ENCODE assay signal across 18 cellular contexts in the genomic region with DNA sequence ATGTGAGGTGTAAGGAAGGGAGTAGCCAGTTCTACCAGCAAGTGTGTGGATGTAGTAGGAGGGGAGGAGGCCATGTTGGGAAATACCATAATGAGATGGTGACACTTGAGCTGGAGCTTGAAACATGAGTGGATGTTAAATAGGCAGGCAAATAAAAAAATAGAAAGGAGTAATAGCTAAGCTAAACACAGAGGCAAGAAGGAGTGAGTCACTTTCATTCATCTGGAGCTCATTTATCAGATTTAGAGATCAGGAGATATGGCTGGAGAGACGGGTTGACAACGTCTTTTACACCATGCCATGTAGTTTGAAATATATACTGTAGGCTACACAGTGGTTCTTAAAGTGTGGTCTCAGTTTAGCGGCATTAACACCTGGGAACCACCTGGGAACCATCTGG.
DNase-seq lines count a peak whose midpoint lies in the region; ATAC-seq, FAIRE-seq and TF ChIP-seq lines count a peak whose summit lies in the region.
"Had no signal": no experiment of that assay in that cellular context is flagged by ENCODE, and none has a peak within 500 bp of the region (broad histone marks: within the 10 kb centered on the region; RNA-seq: fewer than 3 reads in every experiment).

No MANE protein-coding gene starts in this region.

- peak overlapping the region; percentile 45 for H3K27ac Mint-ChIP-seq in astrocyte (ENCODE audit: unreplicated experiment)
- H3K27ac Mint-ChIP-seq: naive thymus-derived CD8-positive, alpha-beta T cell had no signal

- no peak overlapping the region for H3K9ac ChIP-seq in astrocyte (ENCODE audit: low read length)

- no peak for ATAC-seq in GM21447 (IDR thresholded peaks at IDR 0.05; ENCODE audit: unreplicated experiment)
- ATAC-seq: body of pancreas; naive thymus-derived CD8-positive, alpha-beta T cell; psoas muscle had no signal

- H3K27me3 ChIP-seq in astrocyte (ENCODE audit: insufficient read depth, low read length) (no peaks in the 10 kb centered on the region), adrenal gland (no peaks in the 10 kb centered on the region)
- H3K27me3 ChIP-seq: body of pancreas, transverse colon had no signal

- in situ Hi-C loops in Caki2 (cut with HindIII; ENCODE audit: low pct_unique_long_range_greater_than_20kb, low sequenced_read_pairs) = no loop called here

- H3K4me3 ChIP-seq in astrocyte (ENCODE audit: insufficient read depth, low read depth, low read length) (no peak overlapping the region), adrenal gland (no peak overlapping the region)
- H3K4me3 ChIP-seq: body of pancreas, left ventricle myocardium inferior, psoas muscle, transverse colon had no signal

- intact Hi-C loops in adrenal gland (cut with DNase I) = no loop called here

- H3K9me3 ChIP-seq in astrocyte (ENCODE audit: insufficient read depth, low read depth, low read length) (no peaks in the 10 kb centered on the region), adrenal gland (replicated peaks in 1 of 3) (no peaks in the 10 kb centered on the region)
- H3K9me3 ChIP-seq: body of pancreas, psoas muscle, transverse colon had no signal

- H3K79me2 ChIP-seq in astrocyte (ENCODE audit: insufficient read depth, low read length) = no peaks in the 10 kb centered on the region

- peaks cover 17% of the 10 kb centered on the region for H3K4me1 Mint-ChIP-seq in astrocyte (ENCODE audit: low read depth, unreplicated experiment)
- H3K4me1 Mint-ChIP-seq: naive thymus-derived CD8-positive, alpha-beta T cell had no signal

- H3K27ac ChIP-seq in astrocyte (ENCODE audit: low read depth, low read length) = no peak overlapping the region
- no peak overlapping the region for H3K27ac ChIP-seq in adrenal gland
- H3K27ac ChIP-seq: body of pancreas, left ventricle myocardium inferior, psoas muscle, transverse colon had no signal

- no peaks in the 10 kb centered on the region for H3K9me3 Mint-ChIP-seq in astrocyte (ENCODE audit: unreplicated experiment)

- no peak overlapping the region for H3K4me2 ChIP-seq in astrocyte (ENCODE audit: low read length)

- no peaks in the 10 kb centered on the region for H4K20me1 ChIP-seq in astrocyte (ENCODE audit: insufficient read depth, low read length)

- no peak for TF ChIP-seq POLR2A in adrenal gland (IDR thresholded peaks at IDR 0.05)

- no peaks in the 10 kb centered on the region for H3K4me1 ChIP-seq in astrocyte (ENCODE audit: insufficient read depth, low read length)
- no peaks in the 10 kb centered on the region for H3K4me1 ChIP-seq in adrenal gland (replicated peaks in 1 of 2)
- H3K4me1 ChIP-seq: body of pancreas, left ventricle myocardium inferior, psoas muscle, transverse colon had no signal

- no peaks in the 10 kb centered on the region for H3K36me3 Mint-ChIP-seq in astrocyte (ENCODE audit: low read depth, unreplicated experiment)

- 55 to 76% (median 64%) methylated on average over 2 to 3 of the region's 3 CpGs for WGBS in adrenal gland, 4 donors

- H2AFZ ChIP-seq in astrocyte (ENCODE audit: low read depth, low read length) = no peak overlapping the region

- FAIRE-seq in astrocyte (lab: Jason Lieb, UNC) = no peak

- TF ChIP-seq CTCF in astrocyte (IDR thresholded peaks at IDR 0.05; ENCODE audit: insufficient read depth, low read depth, low read length) (no peak), adrenal gland (IDR thresholded peaks at IDR 0.05) (no peak)

- H3K36me3 ChIP-seq in astrocyte (ENCODE audit: insufficient read depth, low read length) = no peaks in the 10 kb centered on the region
- no peaks in the 10 kb centered on the region for H3K36me3 ChIP-seq in adrenal gland (replicated peaks in 1 of 2)
- H3K36me3 ChIP-seq: left ventricle myocardium inferior, transverse colon had no signal

- peak; percentile 59 for DNase-seq in Caki2 (ENCODE audit: low read depth)
- peak; percentile 71 for DNase-seq in HS-27A (ENCODE audit: low read depth)
- peak; percentile 17 for DNase-seq in astrocyte (ENCODE audit: low read depth)
- DNase-seq in kidney tubule cell (ENCODE audit: low spot score) = peak; percentile 28
- no peak for DNase-seq in activated CD8-positive, alpha-beta memory T cell treated with anti-CD3 and anti-CD28 coated beads, Interleukin-2, amount 50 U/mL, for 4 hours
- DNase-seq in adrenal gland = no peak
- DNase-seq in COLO829 (ENCODE audit: low spot score) = no peak
- DNase-seq: activated CD4-positive, alpha-beta T cell treated with anti-CD3 and anti-CD28 coated beads, Interleukin-2, amount 50 U/mL, for 1 hour; activated T-cell treated with anti-CD3 and anti-CD28 coated beads, Interleukin-2, amount 50 U/mL, for 48 hours; body of pancreas; effector memory CD4-positive, alpha-beta T cell; left ventricle myocardium inferior; naive thymus-derived CD8-positive, alpha-beta T cell; NCI-H1694; psoas muscle; Right ventricle myocardium superior; transverse colon had no signal

- H3K4me3 Mint-ChIP-seq in astrocyte (ENCODE audit: unreplicated experiment) = no peak overlapping the region
- H3K4me3 Mint-ChIP-seq: naive thymus-derived CD8-positive, alpha-beta T cell had no signal

- H3K27me3 Mint-ChIP-seq in astrocyte (ENCODE audit: low read depth, unreplicated experiment) = no peaks in the 10 kb centered on the region

Comparison
In these comparisons a context has a peak if more than half of its experiments do, and no peak if none do; other contexts are left out.
1. DNase-seq: peak in Caki2 (single experiment), HS-27A (single experiment), astrocyte (single experiment) and kidney tubule cell (single experiment); none in activated CD8-positive, alpha-beta memory T cell treated with anti-CD3 and anti-CD28 coated beads, Interleukin-2, amount 50 U/mL, for 4 hours (single experiment), adrenal gland (0 of 7) and COLO829 (single experiment).